ENCODE assay signal across 1 cellular context in the genomic region with DNA sequence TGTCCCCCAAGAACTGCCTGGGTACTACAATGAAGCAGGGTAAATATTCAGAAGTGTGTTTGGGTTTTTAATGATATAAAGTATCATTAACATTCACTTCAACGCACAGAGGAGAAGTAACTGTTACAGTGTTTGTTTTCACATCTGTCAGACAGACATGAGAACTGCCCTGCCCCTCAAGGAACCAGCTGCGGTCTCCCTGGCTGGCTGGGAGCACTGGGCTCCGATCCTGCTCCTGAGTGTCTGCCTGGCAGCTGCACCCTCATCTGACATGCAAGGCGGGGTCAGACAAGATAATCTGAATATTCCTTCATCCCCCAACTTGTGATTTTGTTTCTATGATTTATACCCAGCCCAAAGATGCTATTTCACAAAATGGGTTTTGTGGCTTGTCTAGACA.
TF ChIP-seq lines count a peak whose summit lies in the region.

No MANE protein-coding gene starts in this region.

TF ChIP-seq in GM23338, 12 proteins besides CTCF, POLR2A, EP300 and RAD21 (continued from another document):
- TF ChIP-seq, protein P1, sequence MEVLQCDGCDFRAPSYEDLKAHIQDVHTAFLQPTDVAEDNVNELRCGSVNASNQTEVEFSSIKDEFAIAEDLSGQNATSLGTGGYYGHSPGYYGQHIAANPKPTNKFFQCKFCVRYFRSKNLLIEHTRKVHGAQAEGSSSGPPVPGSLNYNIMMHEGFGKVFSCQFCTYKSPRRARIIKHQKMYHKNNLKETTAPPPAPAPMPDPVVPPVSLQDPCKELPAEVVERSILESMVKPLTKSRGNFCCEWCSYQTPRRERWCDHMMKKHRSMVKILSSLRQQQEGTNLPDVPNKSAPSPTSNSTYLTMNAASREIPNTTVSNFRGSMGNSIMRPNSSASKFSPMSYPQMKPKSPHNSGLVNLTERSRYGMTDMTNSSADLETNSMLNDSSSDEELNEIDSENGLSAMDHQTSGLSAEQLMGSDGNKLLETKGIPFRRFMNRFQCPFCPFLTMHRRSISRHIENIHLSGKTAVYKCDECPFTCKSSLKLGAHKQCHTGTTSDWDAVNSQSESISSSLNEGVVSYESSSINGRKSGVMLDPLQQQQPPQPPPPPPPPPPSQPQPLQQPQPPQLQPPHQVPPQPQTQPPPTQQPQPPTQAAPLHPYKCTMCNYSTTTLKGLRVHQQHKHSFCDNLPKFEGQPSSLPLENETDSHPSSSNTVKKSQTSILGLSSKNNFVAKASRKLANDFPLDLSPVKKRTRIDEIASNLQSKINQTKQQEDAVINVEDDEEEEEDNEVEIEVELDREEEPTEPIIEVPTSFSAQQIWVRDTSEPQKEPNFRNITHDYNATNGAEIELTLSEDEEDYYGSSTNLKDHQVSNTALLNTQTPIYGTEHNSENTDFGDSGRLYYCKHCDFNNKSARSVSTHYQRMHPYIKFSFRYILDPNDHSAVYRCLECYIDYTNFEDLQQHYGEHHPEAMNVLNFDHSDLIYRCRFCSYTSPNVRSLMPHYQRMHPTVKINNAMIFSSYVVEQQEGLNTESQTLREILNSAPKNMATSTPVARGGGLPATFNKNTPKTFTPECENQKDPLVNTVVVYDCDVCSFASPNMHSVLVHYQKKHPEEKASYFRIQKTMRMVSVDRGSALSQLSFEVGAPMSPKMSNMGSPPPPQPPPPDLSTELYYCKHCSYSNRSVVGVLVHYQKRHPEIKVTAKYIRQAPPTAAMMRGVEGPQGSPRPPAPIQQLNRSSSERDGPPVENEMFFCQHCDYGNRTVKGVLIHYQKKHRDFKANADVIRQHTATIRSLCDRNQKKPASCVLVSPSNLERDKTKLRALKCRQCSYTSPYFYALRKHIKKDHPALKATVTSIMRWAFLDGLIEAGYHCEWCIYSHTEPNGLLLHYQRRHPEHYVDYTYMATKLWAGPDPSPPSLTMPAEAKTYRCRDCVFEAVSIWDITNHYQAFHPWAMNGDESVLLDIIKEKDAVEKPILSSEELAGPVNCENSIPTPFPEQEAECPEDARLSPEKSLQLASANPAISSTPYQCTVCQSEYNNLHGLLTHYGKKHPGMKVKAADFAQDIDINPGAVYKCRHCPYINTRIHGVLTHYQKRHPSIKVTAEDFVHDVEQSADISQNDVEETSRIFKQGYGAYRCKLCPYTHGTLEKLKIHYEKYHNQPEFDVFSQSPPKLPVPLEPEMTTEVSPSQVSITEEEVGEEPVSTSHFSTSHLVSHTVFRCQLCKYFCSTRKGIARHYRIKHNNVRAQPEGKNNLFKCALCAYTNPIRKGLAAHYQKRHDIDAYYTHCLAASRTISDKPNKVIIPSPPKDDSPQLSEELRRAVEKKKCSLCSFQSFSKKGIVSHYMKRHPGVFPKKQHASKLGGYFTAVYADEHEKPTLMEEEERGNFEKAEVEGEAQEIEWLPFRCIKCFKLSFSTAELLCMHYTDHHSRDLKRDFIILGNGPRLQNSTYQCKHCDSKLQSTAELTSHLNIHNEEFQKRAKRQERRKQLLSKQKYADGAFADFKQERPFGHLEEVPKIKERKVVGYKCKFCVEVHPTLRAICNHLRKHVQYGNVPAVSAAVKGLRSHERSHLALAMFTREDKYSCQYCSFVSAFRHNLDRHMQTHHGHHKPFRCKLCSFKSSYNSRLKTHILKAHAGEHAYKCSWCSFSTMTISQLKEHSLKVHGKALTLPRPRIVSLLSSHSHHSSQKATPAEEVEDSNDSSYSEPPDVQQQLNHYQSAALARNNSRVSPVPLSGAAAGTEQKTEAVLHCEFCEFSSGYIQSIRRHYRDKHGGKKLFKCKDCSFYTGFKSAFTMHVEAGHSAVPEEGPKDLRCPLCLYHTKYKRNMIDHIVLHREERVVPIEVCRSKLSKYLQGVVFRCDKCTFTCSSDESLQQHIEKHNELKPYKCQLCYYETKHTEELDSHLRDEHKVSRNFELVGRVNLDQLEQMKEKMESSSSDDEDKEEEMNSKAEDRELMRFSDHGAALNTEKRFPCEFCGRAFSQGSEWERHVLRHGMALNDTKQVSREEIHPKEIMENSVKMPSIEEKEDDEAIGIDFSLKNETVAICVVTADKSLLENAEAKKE (CRISPR knock-in tag; IDR thresholded peaks at IDR 0.05): no peak
- TF ChIP-seq CREB1 (CRISPR knock-in tag; IDR thresholded peaks at IDR 0.05; ENCODE audit: low read depth) (no peak), EZH2 (IDR thresholded peaks at IDR 0.05; ENCODE audit: low read depth, unreplicated experiment) (no peak)
